ENCODE assay signal across 20 cellular contexts in the genomic region with DNA sequence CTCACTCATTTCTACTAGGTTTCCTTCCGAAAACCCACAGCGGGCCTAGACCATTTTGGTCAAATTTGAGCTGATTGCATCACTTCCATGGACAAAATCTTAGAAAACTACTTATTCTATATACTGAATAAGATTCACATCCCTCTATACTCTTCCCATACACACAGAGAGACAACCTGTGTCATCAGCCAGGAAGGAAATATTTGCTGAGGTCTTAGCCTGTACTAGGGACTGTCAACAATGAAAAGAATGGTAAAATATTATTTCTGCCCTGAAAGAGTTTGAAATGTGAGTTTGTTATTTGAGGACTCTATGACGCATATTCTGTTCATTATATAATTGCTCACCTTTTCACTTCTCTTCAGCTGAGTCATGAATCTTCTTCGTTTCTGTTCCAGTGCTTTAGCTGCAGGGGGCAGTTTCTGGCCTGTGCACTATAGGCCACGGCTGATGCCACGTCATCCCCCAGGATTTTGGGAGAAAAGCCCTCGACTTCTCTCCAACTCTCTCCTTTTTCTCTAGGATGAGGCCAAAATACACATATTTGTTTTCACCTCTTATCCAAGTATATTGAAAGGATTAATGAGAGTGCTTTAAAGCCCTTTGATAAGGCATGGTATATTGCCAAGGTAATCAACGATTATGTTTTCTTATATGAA. TPM values are rescaled to one million over a fixed set of nuclear protein-coding genes. Genes with fewer than 3 reads are reported as not detected.
DNase-seq lines count a peak whose midpoint lies in the region; ATAC-seq and TF ChIP-seq lines count a peak whose summit lies in the region.
"Had no signal": no experiment of that assay in that cellular context is flagged by ENCODE, and none has a peak within 500 bp of the region (broad histone marks: within the 10 kb centered on the region; RNA-seq: fewer than 3 reads in every experiment).

No MANE protein-coding gene starts in this region.

- H3K27ac ChIP-seq in C4-2B (no peak overlapping the region), HCT116 (ENCODE audit: low read depth, low read length) (no peak overlapping the region), epithelial cell of prostate (peak overlapping the region; percentile 31)

- no peaks in the 10 kb centered on the region for H3K36me3 ChIP-seq in HCT116 (ENCODE audit: control insufficient read depth in 1 of 2, insufficient read depth in 2 of 2, low read length in 2 of 2)

- TF ChIP-seq RAD21 in HCT116 (IDR thresholded peaks at IDR 0.05; ENCODE audit: low read depth), result peak; percentile 36; the same call in 1 of the 2 replicates

- TF ChIP-seq CTCF in C4-2B (conservative IDR thresholded peaks at IDR 0.05) (peak; percentile 17), HCT116 (IDR thresholded peaks at IDR 0.05 in 2 of 3, conservative IDR thresholded peaks at IDR 0.05 in 1 of 3; ENCODE audit: borderline replicate concordance in 1 of 3, insufficient read depth in 1 of 3, low read depth in 2 of 3, low read length in 2 of 3) (peak; percentile 22 to 26 (median 25); a peak in 4 of 6 replicates)

- CTCF ChIA-PET in HCT116 (lab: Charles Lee), result interaction anchor here (1.0 to 3.0 kb wide), 4 partner anchors 10 to 145 kb away, joined by 3 to 22 read pairs (median 16); no protein-coding TSS in a partner anchor

- H3K9ac ChIP-seq in HCT116 (ENCODE audit: low read length), result no peak overlapping the region

- BruUV-seq in HCT116 (replicated peaks; lab: Mats Ljungman, UMichigan), result no TSS peak

- no peak overlapping the region for H3K4me3 ChIP-seq in HCT116 (replicated peaks in 1 of 2; ENCODE audit: low read depth in 1 of 2, low read length in 2 of 2)

- peak overlapping the region; percentile 52 for H3K4me2 ChIP-seq in HCT116 (ENCODE audit: low read length)

- H3K9me3 ChIP-seq in HCT116 (ENCODE audit: control insufficient read depth in 1 of 2, insufficient read depth in 1 of 2, low read depth in 1 of 2, low read length in 2 of 2), result no peaks in the 10 kb centered on the region

- H3K4me1 ChIP-seq in HCT116 (ENCODE audit: control insufficient read depth in 1 of 2, insufficient read depth in 2 of 2, low read length in 2 of 2), result peaks cover 3 to 12% of the 10 kb centered on the region in 2 experiments; a peak in 3 of 4 replicates

- ATAC-seq in HCT116 (peak; percentile 95), HG02759 (IDR thresholded peaks at IDR 0.05; ENCODE audit: unreplicated experiment) (no peak)
- ATAC-seq: left ventricle myocardium superior had no signal

- TF ChIP-seq POLR2A in HCT116 (IDR thresholded peaks at IDR 0.05; ENCODE audit: borderline replicate concordance, extremely low read depth, insufficient read depth, insufficient read length), result no peak

- H3K79me2 ChIP-seq in HCT116 (ENCODE audit: insufficient read depth, low read length), result no peaks in the 10 kb centered on the region

- no peaks in the 10 kb centered on the region for H4K20me1 ChIP-seq in HCT116 (ENCODE audit: insufficient read depth)

- peak overlapping the region; percentile 75 for H2AFZ ChIP-seq in HCT116 (ENCODE audit: low read depth, low read length, poor library complexity, severe bottlenecking)

- intact Hi-C loops in HCT116 (cut with micrococcal nuclease), result no loop called here

- DNase-seq in HCT116 (ENCODE audit: low read depth, low spot score) (peak; percentile 36), RPMI7951 (ENCODE audit: low read depth) (peak; percentile 15), epithelial cell of prostate (ENCODE audit: low read depth, low spot score) (peak; percentile 24), activated gamma-delta T cell treated with Interleukin-2 at 50 U/mL for 16 hours (no peak), NCI-H2107 (lab: John Stamatoyannopoulos, UW) (no peak), T-helper 1 cell (no peak)
- DNase-seq: activated CD4-positive, alpha-beta T cell treated with anti-CD3 and anti-CD28 coated beads, Interleukin-2, amount 50 U/mL, for 4 hours; activated naive CD4-positive, alpha-beta T cell; amygdala; cerebellar nuclear complex; effector memory CD4-positive, alpha-beta T cell; glutamatergic neuron; immature natural killer cell; left ventricle myocardium superior; NCI-H1436 treated with DMSO at 0.1 percent for 48 hours; NCI-H2227 treated with DMSO at 0.1 percent for 48 hours; stimulated activated CD4-positive, alpha-beta T cell treated with anti-CD3 and anti-CD28 coated beads, Interleukin-12 subunit alpha, Interleukin-12 subunit beta, amount 100 ng/mL, for 4 hours had no signal

- RAD21 ChIA-PET in HCT116 (lab: Charles Lee; ENCODE audit: low non-redundant PET in 1 of 2, low total read pairs in 2 of 2, uncharacterized antibody in 2 of 2, unreplicated experiment in 2 of 2), result interaction anchor here (0.6 to 1.4 kb wide), 2 partner anchors 114 kb away, joined by 3 to 4 read pairs; no protein-coding TSS in a partner anchor

- POLR2A ChIA-PET in HCT116 (lab: Charles Lee), result interaction anchor here (1.0 to 1.6 kb wide), 2 partner anchors 10 to 13 kb away, joined by 3 read pairs; no protein-coding TSS in a partner anchor

- H3K9me2 ChIP-seq in HCT116 (ENCODE audit: insufficient read depth), result no peaks in the 10 kb centered on the region

- no peaks in the 10 kb centered on the region for H3K27me3 ChIP-seq in HCT116 (ENCODE audit: insufficient read depth, low read length)

TF ChIP-seq in HCT116, 20 proteins besides CTCF, POLR2A, EP300 and RAD21:
- TF ChIP-seq JUND (IDR thresholded peaks at IDR 0.05), result peak; percentile 49
- peak; percentile 43 for TF ChIP-seq FOSL1 (IDR thresholded peaks at IDR 0.05; ENCODE audit: low read depth)
- no peak for TF ChIP-seq EGR1 (IDR thresholded peaks at IDR 0.05; ENCODE audit: low read depth)

RNA-seq across cellular contexts. Expression of gene GSX1, which starts 47.7 kb away (rescaled TPM):
- total RNA-seq in HCT116 (2021; ENCODE audit: unreplicated experiment), result not detected
- polyA plus RNA-seq in HCT116 (2012), result not detected in 2 replicates
- not detected in 2 replicates for total RNA-seq in RPMI7951 (2014; rRNA removed; shearing (Covaris generic))
- total RNA-seq: left ventricle myocardium superior, mucosa of gallbladder had no signal
- polyA plus RNA-seq: immature natural killer cell had no signal

Comparison
In these comparisons a context has a peak if more than half of its experiments do, and no peak if none do; other contexts are left out.
1. DNase-seq: peak in HCT116 (single experiment), RPMI7951 (single experiment) and epithelial cell of prostate (single experiment); none in activated gamma-delta T cell treated with Interleukin-2 at 50 U/mL for 16 hours (single experiment), NCI-H2107 (single experiment) and T-helper 1 cell (0 of 5).